19 cellular contexts compared by ENCODE assay signal in genomic region chr14:100035700-100036099, GRCh38. TPM values are rescaled to one million over a fixed set of nuclear protein-coding genes. Genes with fewer than 3 reads are reported as not detected.
DNase-seq lines count a peak whose midpoint lies in the region; ATAC-seq and TF ChIP-seq lines count a peak whose summit lies in the region.
"Had no signal": no experiment of that assay in that cellular context is flagged by ENCODE, and none has a peak within 500 bp of the region (broad histone marks: within the 10 kb centered on the region; RNA-seq: fewer than 3 reads in every experiment).

No MANE protein-coding gene starts in this region.

- H3K79me2 ChIP-seq in OCI-LY1 (ENCODE audit: insufficient read depth, low read length), result no peaks in the 10 kb centered on the region

- H3K27me3 ChIP-seq in BE2C (no peaks in the 10 kb centered on the region), OCI-LY1 (ENCODE audit: insufficient read depth, low read length) (no peaks in the 10 kb centered on the region; the same call in 1 of the 2 replicates), endodermal cell (ENCODE audit: control insufficient read depth, insufficient read depth, low read length, poor library complexity, severe bottlenecking) (peaks cover 10% of the 10 kb centered on the region)
- H3K27me3 ChIP-seq: BLaER1, Peyer's patch had no signal

- H3K4me2 ChIP-seq in OCI-LY1 (ENCODE audit: low read length), result no peak overlapping the region
- H3K4me2 ChIP-seq: A549, BLaER1 had no signal

- 94 to 100% methylated on average over 1 to 2 of the region's 2 CpGs for WGBS in endodermal cell (ENCODE audit: insufficient coverage in 1 of 2, insufficient read length in 1 of 2), 2 experiments

- no peak overlapping the region for H2AFZ ChIP-seq in OCI-LY1 (ENCODE audit: low read length)

- H3K4me3 Mint-ChIP-seq in endodermal cell, result no peak overlapping the region
- H3K4me3 Mint-ChIP-seq: CD8-positive, alpha-beta T cell; IgD-negative memory B cell; T-cell had no signal

- no peaks in the 10 kb centered on the region for H4K20me1 ChIP-seq in OCI-LY1 (ENCODE audit: insufficient read depth, low read length)

- H3K4me1 ChIP-seq in BE2C, result peaks cover 18% of the 10 kb centered on the region
- H3K4me1 ChIP-seq in OCI-LY1 (ENCODE audit: insufficient read depth, low read length, severe bottlenecking), result no peaks in the 10 kb centered on the region
- H3K4me1 ChIP-seq in endodermal cell (ENCODE audit: control insufficient read depth, insufficient read depth, low read length), result no peaks in the 10 kb centered on the region

- H3K36me3 Mint-ChIP-seq in endodermal cell (ENCODE audit: low read depth), result no peaks in the 10 kb centered on the region
- H3K36me3 Mint-ChIP-seq: CD8-positive, alpha-beta T cell; IgD-negative memory B cell; T-cell had no signal

- no peak for DNase-seq in BE2C
- peak; percentile 53 for DNase-seq in endodermal cell
- no peak for DNase-seq in NCI-H1930 (lab: John Stamatoyannopoulos, UW)
- DNase-seq in NCI-H2107 (lab: John Stamatoyannopoulos, UW), result no peak
- no peak for DNase-seq in glomerular visceral epithelial cell (ENCODE audit: extremely low spot score)
- DNase-seq: Calu3; CD8-positive, alpha-beta T cell; NCI-H187 treated with DMSO at 0.1 percent for 48 hours; NCI-H345; NCI-H524 treated with DMSO at 0.1 percent for 48 hours; Peyer's patch; T-cell had no signal

- H3K4me3 ChIP-seq in BE2C (ENCODE audit: low read depth, low read length) (no peak overlapping the region), OCI-LY1 (ENCODE audit: low read depth, low read length, poor library complexity, severe bottlenecking) (no peak overlapping the region), endodermal cell (ENCODE audit: low read length) (no peak overlapping the region)
- H3K4me3 ChIP-seq: A549, BLaER1, Peyer's patch had no signal

- peak; percentile 18 for TF ChIP-seq CTCF in BE2C (IDR thresholded peaks at IDR 0.05; ENCODE audit: low read depth, low read length)
- peak; percentile 11 for TF ChIP-seq CTCF in GM12873 (IDR thresholded peaks at IDR 0.05; ENCODE audit: insufficient read depth, low read depth, low read length, missing control alignments)
- peak; percentile 49; the same call in 1 of the 2 replicates for TF ChIP-seq CTCF in OCI-LY1 (IDR thresholded peaks at IDR 0.05; ENCODE audit: low read length)
- TF ChIP-seq CTCF in endodermal cell (conservative IDR thresholded peaks at IDR 0.05), result peak; percentile 51

- no peak overlapping the region for H3K27ac Mint-ChIP-seq in endodermal cell
- H3K27ac Mint-ChIP-seq: CD8-positive, alpha-beta T cell; IgD-negative memory B cell; T-cell had no signal

- H3F3A ChIP-seq in OCI-LY1 (ENCODE audit: insufficient read depth, low read length), result no peaks in the 10 kb centered on the region

- H3K36me3 ChIP-seq in BE2C (no peaks in the 10 kb centered on the region), OCI-LY1 (ENCODE audit: insufficient read depth, low read length) (no peaks in the 10 kb centered on the region), endodermal cell (ENCODE audit: control insufficient read depth, insufficient read depth, low read length) (no peaks in the 10 kb centered on the region)
- H3K36me3 ChIP-seq: Peyer's patch had no signal

- no peak overlapping the region for H3K9ac ChIP-seq in OCI-LY1 (ENCODE audit: low read length)
- H3K9ac ChIP-seq in endodermal cell (ENCODE audit: extremely low read depth, low read length, poor library complexity, severe bottlenecking), result no peak overlapping the region
- H3K9ac ChIP-seq: BLaER1 had no signal

- H3K9me2 ChIP-seq in OCI-LY1 (ENCODE audit: low read depth, low read length), result no peaks in the 10 kb centered on the region

- H3K9me3 ChIP-seq in BE2C, result no peaks in the 10 kb centered on the region
- no peaks in the 10 kb centered on the region for H3K9me3 ChIP-seq in OCI-LY1 (ENCODE audit: low read length)
- H3K9me3 ChIP-seq in endodermal cell (ENCODE audit: control insufficient read depth, low read length), result no peaks in the 10 kb centered on the region
- H3K9me3 ChIP-seq: A549, BLaER1, Peyer's patch had no signal

- no peak for ATAC-seq in GM18868 (IDR thresholded peaks at IDR 0.05; ENCODE audit: unreplicated experiment)
- ATAC-seq: A549; CD8-positive, alpha-beta T cell; Right ventricle myocardium inferior; T-cell had no signal

- H3K9me3 Mint-ChIP-seq in endodermal cell, result no peaks in the 10 kb centered on the region
- H3K9me3 Mint-ChIP-seq: CD8-positive, alpha-beta T cell; IgD-negative memory B cell; T-cell had no signal

- H3K4me1 Mint-ChIP-seq in endodermal cell, result peaks cover 5% of the 10 kb centered on the region

- H3K27me3 Mint-ChIP-seq in endodermal cell (ENCODE audit: insufficient read depth), result peaks cover 17% of the 10 kb centered on the region
- H3K27me3 Mint-ChIP-seq: T-cell had no signal

- H3K27ac ChIP-seq in OCI-LY1 (ENCODE audit: low read depth, low read length, poor library complexity, severe bottlenecking), result no peak overlapping the region
- no peak overlapping the region for H3K27ac ChIP-seq in endodermal cell (ENCODE audit: low read depth, low read length)
- H3K27ac ChIP-seq: BLaER1, Peyer's patch had no signal

RNA-seq across cellular contexts. Expression of gene EVL, which starts 29.5 kb away (rescaled TPM):
- polyA plus RNA-seq in BE2C (2012; ENCODE audit: insufficient read depth, insufficient read length, low read depth), result 190 TPM
- total RNA-seq in endodermal cell, result 10 to 100 TPM; 61.1 to 71.3 TPM
- polyA plus RNA-seq in endodermal cell (2013, experiment 1 of 2), result 234 TPM
- polyA plus RNA-seq in endodermal cell (2013, experiment 2 of 2), result 188 TPM
